ENCODE assay signal across 24 cellular contexts in genomic region chr15:63367390-63367789, GRCh38. TPM values are rescaled to one million over a fixed set of nuclear protein-coding genes. Genes with fewer than 3 reads are reported as not detected.
A peak's percentile ranks its signal among the peaks of the same experiment; 100 is the strongest.
DNase-seq lines count a peak whose midpoint lies in the region; ATAC-seq and TF ChIP-seq lines count a peak whose summit lies in the region.
"Had no signal": no experiment of that assay in that cellular context is flagged by ENCODE, and none has a peak within 500 bp of the region (broad histone marks: within the 10 kb centered on the region; RNA-seq: fewer than 3 reads in every experiment).

No MANE protein-coding gene starts in this region.

- H3K4me3 ChIP-seq in esophagus (ENCODE audit: low read depth in 1 of 2, low read length in 2 of 2): no peak overlapping the region
- no peak overlapping the region for H3K4me3 ChIP-seq in vagina
- H3K4me3 ChIP-seq: sigmoid colon had no signal

- no peak overlapping the region for H3T11ph ChIP-seq in H9 (ENCODE audit: low read length)

- no peak overlapping the region for H3K56ac ChIP-seq in H9 (ENCODE audit: insufficient read length, low read depth, low read length)

- H3K14ac ChIP-seq in H9 (ENCODE audit: insufficient read depth, low read length): no peak overlapping the region

- TF ChIP-seq POLR2A in vagina (IDR thresholded peaks at IDR 0.05): no peak

- H4K8ac ChIP-seq in H9 (replicated peaks; ENCODE audit: insufficient read length, low read depth, low read length): no peak overlapping the region

- no peak overlapping the region for H2BK12ac ChIP-seq in H9 (ENCODE audit: insufficient read length, low read depth, low read length)

- no peak overlapping the region for H3K18ac ChIP-seq in H9 (ENCODE audit: insufficient read length, low read depth, low read length)

- no peak overlapping the region for H4K91ac ChIP-seq in H9 (ENCODE audit: insufficient read length, low read depth, low read length)

- H4K5ac ChIP-seq in H9 (ENCODE audit: insufficient read length, low read depth, low read length): no peak overlapping the region

- H2BK5ac ChIP-seq in H9 (ENCODE audit: insufficient read length, low read length): no peak overlapping the region

- no peaks in the 10 kb centered on the region for H3K36me3 Mint-ChIP-seq in H9 (ENCODE audit: insufficient read depth in 1 of 3, low read depth in 3 of 3)
- no peaks in the 10 kb centered on the region for H3K36me3 Mint-ChIP-seq in mesothelial cell of epicardium
- H3K36me3 Mint-ChIP-seq: activated naive CD8-positive, alpha-beta T cell; type B pancreatic cell had no signal

- H3K36me3 ChIP-seq in esophagus (ENCODE audit: control insufficient read depth in 2 of 2, insufficient read depth in 2 of 2, low read length in 1 of 2): peaks cover 0 to 11% of the 10 kb centered on the region in 2 donors
- H3K36me3 ChIP-seq in vagina: no peaks in the 10 kb centered on the region
- H3K36me3 ChIP-seq: sigmoid colon had no signal

- H2AFZ ChIP-seq in H9 (ENCODE audit: low read length): no peak overlapping the region

- H4K20me1 ChIP-seq in H9 (ENCODE audit: control insufficient read depth, insufficient read depth, insufficient read length): no peaks in the 10 kb centered on the region

- intact Hi-C loops in left colon (cut with DNase I, micrococcal nuclease): no loop called here
- intact Hi-C loops in vagina (cut with DNase I): no loop called here

- H3K27ac Mint-ChIP-seq in H9 (no peak overlapping the region), mesothelial cell of epicardium (no peak overlapping the region)
- H3K27ac Mint-ChIP-seq: activated CD4-positive, alpha-beta T cell treated with anti-CD3 and anti-CD28 coated beads, Interleukin-2, amount 10 ng/mL, durations not matched to agents 7 days and 5 days; activated naive CD8-positive, alpha-beta T cell; activated T-helper 17 cell treated with anti-CD3 and anti-CD28 coated beads, Interleukin-2, amount 50 U/mL, for 72 hours; type B pancreatic cell had no signal

- no peak for TF ChIP-seq CTCF in vagina (IDR thresholded peaks at IDR 0.05)
- TF ChIP-seq CTCF in H9 (conservative IDR thresholded peaks at IDR 0.05): no peak
- no peak for TF ChIP-seq CTCF in mesothelial cell of epicardium (IDR thresholded peaks at IDR 0.05; ENCODE audit: unreplicated experiment)

- H2BK120ac ChIP-seq in H9 (ENCODE audit: low read depth, low read length, poor library complexity, severe bottlenecking): no peak overlapping the region

- H3K4me1 ChIP-seq in esophagus (ENCODE audit: control insufficient read depth in 2 of 2, insufficient read depth in 2 of 2, low read length in 1 of 2) (peaks cover 5 to 27% of the 10 kb centered on the region in 2 donors), vagina (peaks cover 53% of the 10 kb centered on the region), H9 (ENCODE audit: insufficient read depth, low read length) (peaks cover 6% of the 10 kb centered on the region; the same call in 1 of the 2 replicates)

- H3K9me3 ChIP-seq in esophagus (ENCODE audit: control insufficient read depth in 2 of 2, insufficient read depth in 1 of 2, low read depth in 1 of 2, low read length in 1 of 2) (no peaks in the 10 kb centered on the region), vagina (no peaks in the 10 kb centered on the region), H9 (ENCODE audit: control insufficient read depth, low read depth, low read length) (no peaks in the 10 kb centered on the region)
- H3K9me3 ChIP-seq: sigmoid colon had no signal

- H3K4me3 Mint-ChIP-seq in H9 (no peak overlapping the region), mesothelial cell of epicardium (no peak overlapping the region)
- H3K4me3 Mint-ChIP-seq: activated CD4-positive, alpha-beta T cell treated with anti-CD3 and anti-CD28 coated beads, Interleukin-2, amount 10 ng/mL, durations not matched to agents 7 days and 5 days; activated naive CD8-positive, alpha-beta T cell; activated T-helper 17 cell treated with anti-CD3 and anti-CD28 coated beads, Interleukin-2, amount 50 U/mL, for 72 hours; neural crest cell; type B pancreatic cell had no signal

- H3K23me2 ChIP-seq in H9 (ENCODE audit: insufficient read length, low read depth, low read length, poor library complexity, severe bottlenecking): no peaks in the 10 kb centered on the region

- WGBS in esophagus, 2 donors: 41 to 43% methylated on average over 2 of the region's 2 CpGs
- no CpG with 5 or more reads among the region's 2 CpGs for WGBS in H9 (ENCODE audit: extremely low coverage, insufficient read length, low lambda C conversion rate)

- no peak overlapping the region for H3K9ac ChIP-seq in H9 (ENCODE audit: extremely low read depth, insufficient read length, low read length)

- H3K27me3 ChIP-seq in esophagus (ENCODE audit: control insufficient read depth in 1 of 2, insufficient read depth in 2 of 2, low read length in 2 of 2): no peaks in the 10 kb centered on the region
- H3K27me3 ChIP-seq in vagina: no peaks in the 10 kb centered on the region
- H3K27me3 ChIP-seq in H9 (ENCODE audit: insufficient read depth, low read length): no peaks in the 10 kb centered on the region
- H3K27me3 ChIP-seq: sigmoid colon had no signal

- H2BK20ac ChIP-seq in H9 (ENCODE audit: low read depth, low read length, poor library complexity, severe bottlenecking): no peak overlapping the region

- DNase-seq in activated effector memory CD4-positive, alpha-beta T cell treated with anti-CD3 and anti-CD28 coated beads, Interleukin-2, amount 50 U/mL, for 16 hours: peak; percentile 9
- DNase-seq in activated effector memory CD4-positive, alpha-beta T cell treated with Interleukin-2 at 50 U/mL for 16 hours: no peak
- no peak for DNase-seq in left colon
- no peak for DNase-seq in vagina (ENCODE audit: extremely low spot score in 2 of 2)
- no peak for DNase-seq in H9
- DNase-seq in NCI-H1105 (lab: John Stamatoyannopoulos, UW): no peak
- no peak for DNase-seq in mesothelial cell of epicardium (ENCODE audit: low spot score in 2 of 2, unreplicated experiment in 2 of 2)
- DNase-seq: activated CD4-positive, alpha-beta T cell treated with anti-CD3 and anti-CD28 coated beads, Interleukin-2, amount 10 ng/mL, durations not matched to agents 7 days and 5 days; activated CD8-positive, alpha-beta memory T cell treated with anti-CD3 and anti-CD28 coated beads, Interleukin-2, amount 50 U/mL, for 4 hours; aorta; central memory CD4-positive, alpha-beta T cell; foreskin melanocyte; NCI-H1105 treated with DMSO at 0.1 percent for 48 hours; NCI-H2081; NCI-H226; NCI-H82; posterior cingulate gyrus; sigmoid colon; T-helper 9 cell had no signal

- H3K79me1 ChIP-seq in H9 (ENCODE audit: insufficient read depth, low read depth, low read length, poor library complexity, severe bottlenecking): no peaks in the 10 kb centered on the region

- H3K23ac ChIP-seq in H9 (ENCODE audit: insufficient read length, low read depth, low read length): no peak overlapping the region

- H3K79me2 ChIP-seq in H9 (ENCODE audit: insufficient read depth, low read length): no peaks in the 10 kb centered on the region

- H3K27me3 Mint-ChIP-seq in H9 (ENCODE audit: low read depth): no peaks in the 10 kb centered on the region
- no peaks in the 10 kb centered on the region for H3K27me3 Mint-ChIP-seq in mesothelial cell of epicardium (ENCODE audit: low read depth)
- H3K27me3 Mint-ChIP-seq: activated CD4-positive, alpha-beta T cell treated with anti-CD3 and anti-CD28 coated beads, Interleukin-2, amount 10 ng/mL, durations not matched to agents 7 days and 5 days; activated naive CD8-positive, alpha-beta T cell; activated T-helper 17 cell treated with anti-CD3 and anti-CD28 coated beads, Interleukin-2, amount 50 U/mL, for 72 hours had no signal

- peak overlapping the region; percentile 76 to 88 for H3K27ac ChIP-seq in esophagus (ENCODE audit: low read depth in 2 of 2, low read length in 1 of 2)
- peak overlapping the region; percentile 75 for H3K27ac ChIP-seq in vagina
- H3K27ac ChIP-seq in H9 (ENCODE audit: insufficient read length, low read depth, low read length): no peak overlapping the region

- H3K4me2 ChIP-seq in H9 (ENCODE audit: insufficient read depth, insufficient read length, low read length): no peak overlapping the region

- no peak overlapping the region for H3K4ac ChIP-seq in H9 (ENCODE audit: low read depth, low read length)

- H3K9me3 Mint-ChIP-seq in H9 (no peaks in the 10 kb centered on the region), mesothelial cell of epicardium (no peaks in the 10 kb centered on the region)
- H3K9me3 Mint-ChIP-seq: activated CD4-positive, alpha-beta T cell treated with anti-CD3 and anti-CD28 coated beads, Interleukin-2, amount 10 ng/mL, durations not matched to agents 7 days and 5 days; activated T-helper 17 cell treated with anti-CD3 and anti-CD28 coated beads, Interleukin-2, amount 50 U/mL, for 72 hours; neural crest cell; type B pancreatic cell had no signal

- H2AK5ac ChIP-seq in H9 (ENCODE audit: insufficient read length, low read length): no peak overlapping the region

- ATAC-seq in left colon: peak; percentile 72
- ATAC-seq: activated T-helper 17 cell treated with anti-CD3 and anti-CD28 coated beads, Interleukin-2, amount 50 U/mL, for 72 hours had no signal

- H3K4me1 Mint-ChIP-seq in H9: peaks cover 23 to 28% of the 10 kb centered on the region in 2 experiments
- H3K4me1 Mint-ChIP-seq in mesothelial cell of epicardium: peaks cover 9% of the 10 kb centered on the region
- H3K4me1 Mint-ChIP-seq: activated T-helper 17 cell treated with anti-CD3 and anti-CD28 coated beads, Interleukin-2, amount 50 U/mL, for 72 hours had no signal

- H2BK15ac ChIP-seq in H9 (ENCODE audit: low read depth, low read length): no peak overlapping the region

RNA-seq across cellular contexts. Expression of gene CA12, which starts 14.3 kb away (rescaled TPM):
- polyA plus RNA-seq in esophagus: 10 to 100 TPM; 32.2 to 35.0 TPM
- total RNA-seq in left colon (100 to 1,000 TPM; 255 to 397 TPM), vagina (89.6 TPM), H9 (2021) (0.42 and 0.68 TPM in 2 replicates), mesothelial cell of epicardium (1.0 to 1.6 TPM (median 1.3 TPM) in 3 replicates)
- total RNA-seq: activated CD4-positive, alpha-beta T cell treated with anti-CD3 and anti-CD28 coated beads, Interleukin-2, amount 10 ng/mL, durations not matched to agents 7 days and 5 days had no signal

Comparison
In these comparisons a context has a peak if more than half of its experiments do, and no peak if none do; other contexts are left out.
1. RNA of gene CA12, which starts 14.3 kb away (total RNA-seq): 255 to 397 TPM in left colon and 89.6 TPM in vagina (single experiment); 1.0 to 1.6 TPM in mesothelial cell of epicardium and 0.42 to 0.68 TPM in H9; every median in the first group is over 10 times any median in the second.